In the genomic region with DNA sequence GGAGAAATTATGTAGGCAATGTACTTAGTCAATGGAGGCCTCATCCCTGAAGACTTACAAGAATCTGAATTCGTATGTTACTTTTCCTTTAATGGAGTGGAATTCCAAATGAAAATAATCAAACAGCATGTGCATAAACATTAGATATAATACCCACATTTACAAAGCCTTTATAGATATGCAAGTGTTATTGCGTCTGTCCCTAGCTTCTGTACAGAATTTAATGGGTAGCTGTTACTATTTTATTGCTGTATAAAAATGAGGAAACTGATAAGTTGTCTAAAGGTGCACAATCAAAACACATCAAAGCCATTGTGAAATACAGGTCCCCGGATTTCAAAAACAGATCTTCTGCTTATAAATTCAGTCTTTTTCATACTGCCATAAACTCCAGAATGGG, we compare ENCODE assay signal across 1 cellular context. TPM values are rescaled to one million over a fixed set of nuclear protein-coding genes. Genes with fewer than 3 reads are reported as not detected.
"Had no signal": no experiment of that assay in that cellular context is flagged by ENCODE, and none has a peak within 500 bp of the region (broad histone marks: within the 10 kb centered on the region; RNA-seq: fewer than 3 reads in every experiment).

No MANE protein-coding gene starts in this region.

RNA-seq across cellular contexts. Expression of gene RNU1-4, which starts 12.5 kb away (rescaled TPM):
- polyA plus RNA-seq: SK-N-SH had no signal
